9 cellular contexts compared by ENCODE assay signal in the genomic region with DNA sequence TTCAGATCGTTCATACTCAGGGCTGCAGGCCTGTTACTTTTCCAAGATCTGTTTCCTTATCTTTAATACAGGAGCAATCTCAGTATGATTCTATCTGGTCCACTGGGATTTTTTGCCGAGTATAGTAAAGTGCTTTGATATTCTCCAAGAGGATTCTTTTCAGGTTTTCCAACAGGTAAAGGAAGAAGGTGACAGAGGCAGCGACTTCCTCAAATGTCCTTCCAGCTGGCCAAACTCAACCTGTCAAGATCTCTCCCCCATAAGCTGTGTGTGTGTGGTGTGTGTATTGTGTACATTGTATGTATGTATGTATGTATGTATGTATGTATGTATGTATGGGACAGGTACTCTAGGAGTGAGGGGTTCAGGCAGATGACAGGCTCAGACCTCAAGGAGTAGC. TPM values are rescaled to one million over a fixed set of nuclear protein-coding genes. Genes with fewer than 3 reads are reported as not detected.
DNase-seq lines count a peak whose midpoint lies in the region; ATAC-seq and TF ChIP-seq lines count a peak whose summit lies in the region.
"Had no signal": no experiment of that assay in that cellular context is flagged by ENCODE, and none has a peak within 500 bp of the region (broad histone marks: within the 10 kb centered on the region; RNA-seq: fewer than 3 reads in every experiment).

No MANE protein-coding gene starts in this region.

- intact Hi-C loops in posterior vena cava (cut with DNase I), result no loop called here

- CTCF ChIA-PET in AG04450 (lab: Charles Lee), result interaction anchor here (1.0 to 1.3 kb wide), 3 partner anchors 15 to 192 kb away, joined by 3 to 4 read pairs (median 3); no protein-coding TSS in a partner anchor

- POLR2A ChIA-PET in AG04450 (lab: Yijun Ruan, JAX), result interaction anchor here (0.8 to 6.5 kb wide), 4 partner anchors 28 to 105 kb away, joined by 3 to 134 read pairs (median 4); partner anchors contain the start of gene PRDX1

- H3K9me3 ChIP-seq in AG04450 (ENCODE audit: control insufficient read depth, insufficient read depth, low read length) (peaks cover 3% of the 10 kb centered on the region; the same call in 1 of the 2 replicates), muscle layer of duodenum (ENCODE audit: control insufficient read depth in 1 of 2, low read length in 2 of 2) (no peaks in the 10 kb centered on the region)

- H3K4me3 ChIP-seq in AG04450 (ENCODE audit: low read depth, low read length) (peak overlapping the region; percentile 94), choroid plexus epithelial cell (ENCODE audit: low read depth, low read length) (peak overlapping the region; percentile 93), muscle layer of duodenum (ENCODE audit: low read depth in 1 of 2, low read length in 2 of 2) (peak overlapping the region; percentile 86 to 92)
- H3K4me3 ChIP-seq in Jurkat, Clone E6-1 (ENCODE audit: low read length), result peak overlapping the region; percentile 97

- H3K4me1 ChIP-seq in muscle layer of duodenum (ENCODE audit: control insufficient read depth in 1 of 2, insufficient read depth in 2 of 2, low read length in 2 of 2), result peaks cover 0 to 18% of the 10 kb centered on the region in 2 donors

- ATAC-seq in GM21576 (IDR thresholded peaks at IDR 0.05; ENCODE audit: unreplicated experiment) (no peak), HG02885 (IDR thresholded peaks at IDR 0.05; ENCODE audit: poor library complexity, unreplicated experiment) (no peak)

- DNase-seq in AG04450 (ENCODE audit: low read depth, low spot score) (no peak), choroid plexus epithelial cell (ENCODE audit: low read depth) (no peak), amygdala (lab: John Stamatoyannopoulos, UW) (no peak), posterior vena cava (ENCODE audit: low spot score) (no peak)
- DNase-seq in Jurkat, Clone E6-1 (ENCODE audit: low read depth, low spot score), result no peak
- DNase-seq: NCI-H446 treated with DMSO at 0.1 percent for 48 hours had no signal

- H3K27ac ChIP-seq in AG04450 (ENCODE audit: low read depth, low read length) (no peak overlapping the region), muscle layer of duodenum (ENCODE audit: low read length) (peak overlapping the region; percentile 94)

- H3K27me3 ChIP-seq in AG04450 (ENCODE audit: control insufficient read depth, insufficient read depth, low read length) (no peaks in the 10 kb centered on the region), muscle layer of duodenum (ENCODE audit: low read depth, low read length) (no peaks in the 10 kb centered on the region)

- TF ChIP-seq CTCF in AG04450 (IDR thresholded peaks at IDR 0.05; ENCODE audit: low read depth, low read length) (no peak), choroid plexus epithelial cell (conservative IDR thresholded peaks at IDR 0.05; ENCODE audit: low read depth, low read length) (no peak)

- H3K36me3 ChIP-seq in muscle layer of duodenum (ENCODE audit: control insufficient read depth in 1 of 2, insufficient read depth in 2 of 2, low read length in 2 of 2), result peaks cover 8 to 12% of the 10 kb centered on the region in 2 donors

RNA-seq across cellular contexts. Expression of gene AKR1A1, which starts 1.1 kb away (rescaled TPM):
- 150 and 175 TPM in 2 replicates for polyA plus RNA-seq in AG04450 (2011; rRNA removed)
- polyA minus RNA-seq in AG04450 (2011; rRNA and poly(A)+ RNA removed), result 135 and 153 TPM in 2 replicates
- polyA plus RNA-seq in Jurkat, Clone E6-1 (2012; ENCODE audit: insufficient read depth, insufficient read length), result 214 TPM
- total RNA-seq in posterior vena cava, result 100 to 1,000 TPM in 1 of 2 donors, 10 to 100 TPM in 1; 97.2 to 119 TPM

RNA-seq across cellular contexts. Expression of gene PRDX1, which starts 30.0 kb away (rescaled TPM):
- 988 and 1,110 TPM in 2 replicates for polyA plus RNA-seq in AG04450 (2011; rRNA removed)
- polyA minus RNA-seq in AG04450 (2011; rRNA and poly(A)+ RNA removed), result 183 and 255 TPM in 2 replicates
- 1,051 TPM for polyA plus RNA-seq in Jurkat, Clone E6-1 (2012; ENCODE audit: insufficient read depth, insufficient read length)
- total RNA-seq in posterior vena cava, result 100 to 1,000 TPM; 255 to 329 TPM

RNA-seq across cellular contexts. Expression of gene NASP, which starts 32.2 kb away (rescaled TPM):
- 61.9 and 74.8 TPM in 2 replicates for polyA plus RNA-seq in AG04450 (2011; rRNA removed)
- polyA minus RNA-seq in AG04450 (2011; rRNA and poly(A)+ RNA removed), result 46.2 and 48.5 TPM in 2 replicates
- polyA plus RNA-seq in Jurkat, Clone E6-1 (2012; ENCODE audit: insufficient read depth, insufficient read length), result 381 TPM
- 10 to 100 TPM; 36.7 to 45.5 TPM for total RNA-seq in posterior vena cava

RNA-seq across cellular contexts. Expression of gene MMACHC, which starts 51.6 kb away (rescaled TPM):
- polyA plus RNA-seq in AG04450 (2011; rRNA removed), result 4.4 and 4.5 TPM in 2 replicates
- polyA minus RNA-seq in AG04450 (2011; rRNA and poly(A)+ RNA removed), result 12.4 and 18.7 TPM in 2 replicates
- polyA plus RNA-seq in Jurkat, Clone E6-1 (2012; ENCODE audit: insufficient read depth, insufficient read length), result 14.6 TPM
- total RNA-seq in posterior vena cava, result 1 to 10 TPM; 2.8 to 3.9 TPM

RNA-seq across cellular contexts. Expression of gene CCDC163, which starts 51.8 kb away (rescaled TPM):
- polyA plus RNA-seq in AG04450 (2011; rRNA removed), result 0.89 and 1.0 TPM in 2 replicates
- 0.87 and 1.6 TPM in 2 replicates for polyA minus RNA-seq in AG04450 (2011; rRNA and poly(A)+ RNA removed)
- polyA plus RNA-seq in Jurkat, Clone E6-1 (2012; ENCODE audit: insufficient read depth, insufficient read length), result 3.9 TPM
- 1 to 10 TPM; 2.5 to 2.9 TPM for total RNA-seq in posterior vena cava
